Comparison of ENCODE assay signal across 8 cellular contexts in the genomic region with DNA sequence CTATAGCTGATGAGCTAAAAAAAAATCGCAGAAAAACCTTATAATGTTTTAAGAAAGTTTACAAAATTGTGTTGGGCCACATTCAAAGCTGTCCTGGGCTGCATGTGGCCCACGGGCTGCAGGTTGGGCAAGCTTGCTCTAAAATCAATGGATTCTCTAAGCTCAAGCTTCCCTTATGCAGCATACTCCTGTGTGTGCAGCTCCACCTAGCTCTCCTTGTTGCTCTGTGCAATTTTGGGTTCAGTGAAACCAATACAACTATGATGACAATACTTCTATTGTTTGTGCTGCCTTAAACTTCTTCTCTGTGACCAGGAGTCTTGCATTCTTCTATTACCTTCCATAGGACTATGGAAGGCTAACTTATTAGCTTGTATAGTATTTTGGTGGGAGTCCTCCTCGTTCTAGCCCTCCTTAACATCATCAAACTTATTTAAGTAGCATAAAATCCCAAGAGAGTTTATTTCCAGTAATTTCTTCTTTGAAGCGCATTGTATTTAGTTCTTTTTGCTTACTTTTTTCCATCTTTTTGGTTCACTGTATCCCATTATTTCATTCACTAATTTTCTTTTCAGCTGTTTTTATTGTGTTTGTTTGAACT.
DNase-seq lines count a peak whose midpoint lies in the region; ATAC-seq and TF ChIP-seq lines count a peak whose summit lies in the region.

No MANE protein-coding gene starts in this region.

- no peak overlapping the region for H3K27ac ChIP-seq in left lung

- H3K4me1 ChIP-seq in adipocyte (ENCODE audit: control insufficient read depth, insufficient read depth, low read length): peaks cover 3% of the 10 kb centered on the region
- H3K4me1 ChIP-seq in left lung: no peaks in the 10 kb centered on the region

- no peaks in the 10 kb centered on the region for H3K9me3 ChIP-seq in adipocyte (ENCODE audit: control insufficient read depth, low read length)
- H3K9me3 ChIP-seq in left lung: no peaks in the 10 kb centered on the region

- H3K36me3 ChIP-seq in adipocyte (ENCODE audit: control insufficient read depth, insufficient read depth, low read length, severe bottlenecking) (no peaks in the 10 kb centered on the region), left lung (no peaks in the 10 kb centered on the region)

- TF ChIP-seq CTCF in LNCAP (IDR thresholded peaks at IDR 0.05) (peak; percentile 81), left lung (IDR thresholded peaks at IDR 0.05) (no peak)

- H3K9ac ChIP-seq in adipocyte (ENCODE audit: low read length): no peak overlapping the region

- H3K27me3 ChIP-seq in adipocyte (replicated peaks; ENCODE audit: control insufficient read depth, insufficient read depth, low read length) (no peaks in the 10 kb centered on the region), left lung (no peaks in the 10 kb centered on the region)

- ATAC-seq in GM21390 (IDR thresholded peaks at IDR 0.05; ENCODE audit: unreplicated experiment) (peak; percentile 68), left lung (peak; percentile 50), GM21619 (IDR thresholded peaks at IDR 0.05; ENCODE audit: unreplicated experiment) (no peak), HG02938 (IDR thresholded peaks at IDR 0.05; ENCODE audit: unreplicated experiment) (no peak)

- DNase-seq in EL: peak; percentile 51
- peak; percentile 74 for DNase-seq in adipocyte (ENCODE audit: low read depth)
- DNase-seq in left lung: no peak
- DNase-seq in activated CD4-positive, alpha-beta T cell treated with anti-CD3 and anti-CD28 coated beads for 1 hour: no peak

- intact Hi-C loops in left lung (cut with DNase I): no loop called here

- no peak overlapping the region for H3K4me3 ChIP-seq in adipocyte (ENCODE audit: low read length)
- H3K4me3 ChIP-seq in left lung: no peak overlapping the region

Comparison
In these comparisons a context has a peak if more than half of its experiments do, and no peak if none do; other contexts are left out.
1. DNase-seq: peak in EL (single experiment) and adipocyte (single experiment); none in left lung (0 of 2) and activated CD4-positive, alpha-beta T cell treated with anti-CD3 and anti-CD28 coated beads for 1 hour (single experiment).
2. ATAC-seq: peak in GM21390 (single experiment) and left lung (single experiment); none in GM21619 (single experiment) and HG02938 (single experiment).